ENCODE assay signal across 22 cellular contexts in the genomic region with DNA sequence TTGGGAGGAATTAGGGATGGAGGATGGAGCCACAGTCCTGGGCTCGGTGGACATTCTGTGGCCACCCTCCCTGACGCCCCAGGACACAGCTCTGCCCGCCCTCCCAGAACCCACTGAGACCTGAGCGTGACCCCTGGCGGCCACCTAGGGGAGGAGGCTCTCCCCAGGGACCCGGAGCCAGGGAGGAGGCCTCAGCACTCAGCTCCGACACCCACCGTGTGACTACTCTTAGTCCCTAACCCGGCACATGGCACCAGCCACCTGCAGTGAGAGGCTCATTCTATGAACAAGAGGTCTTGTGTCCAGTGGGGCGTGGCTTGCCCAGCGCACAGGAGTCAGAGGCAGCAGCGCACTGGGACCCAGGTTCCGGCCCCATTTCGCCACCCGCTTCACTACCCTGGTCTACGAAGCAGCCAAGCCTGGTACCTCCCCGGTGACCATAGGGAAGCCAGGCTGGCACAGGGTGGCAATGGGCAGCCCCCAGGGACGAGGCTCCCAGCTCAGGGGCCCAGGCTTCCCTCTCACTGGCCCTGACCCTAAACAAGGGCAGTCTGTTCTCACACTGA. TPM values are rescaled to one million over a fixed set of nuclear protein-coding genes. Genes with fewer than 3 reads are reported as not detected.
DNase-seq lines count a peak whose midpoint lies in the region; ATAC-seq and TF ChIP-seq lines count a peak whose summit lies in the region.
"Had no signal": no experiment of that assay in that cellular context is flagged by ENCODE, and none has a peak within 500 bp of the region (broad histone marks: within the 10 kb centered on the region; RNA-seq: fewer than 3 reads in every experiment).

No MANE protein-coding gene starts in this region.

- TF ChIP-seq CTCF in right lobe of liver (IDR thresholded peaks at IDR 0.05): no peak
- no peak for TF ChIP-seq CTCF in suprapubic skin (IDR thresholded peaks at IDR 0.05)
- no peak for TF ChIP-seq CTCF in prostate gland (IDR thresholded peaks at IDR 0.05)
- no peak for TF ChIP-seq CTCF in esophagus squamous epithelium (IDR thresholded peaks at IDR 0.05)

- H3K27ac ChIP-seq in right lobe of liver (no peak overlapping the region), suprapubic skin (no peak overlapping the region), prostate gland (no peak overlapping the region), esophagus squamous epithelium (no peak overlapping the region)
- H3K27ac ChIP-seq: heart right ventricle, KMS-11, parathyroid adenoma, skin epidermis had no signal

- WGBS in right lobe of liver (ENCODE audit: insufficient coverage, low coverage, low lambda C conversion rate, missing lambda C conversion rate): 90% methylated on average over 2 of the region's 18 CpGs
- WGBS in suprapubic skin: 80% methylated on average over 1 of the region's 18 CpGs
- 92% methylated on average over 15 of the region's 18 CpGs for WGBS in prostate gland
- WGBS in esophagus squamous epithelium, 2 donors: 96 to 100% methylated on average over 1 to 8 of the region's 18 CpGs

- H3K27ac Mint-ChIP-seq in activated T-cell treated with anti-CD3 and anti-CD28 coated beads, Interleukin-2, amount 50 U/mL, for 24 hours: no peak overlapping the region
- H3K27ac Mint-ChIP-seq in activated CD4-positive, alpha-beta memory T cell treated with anti-CD3 and anti-CD28 coated beads for 36 hours: no peak overlapping the region
- H3K27ac Mint-ChIP-seq: activated naive CD4-positive, alpha-beta T cell treated with anti-CD3 and anti-CD28 coated beads, Interleukin-2, amount 50 U/mL, for 72 hours; CD14-positive monocyte; immature natural killer cell; T-cell had no signal

- ATAC-seq in right lobe of liver (no peak), sciatic nerve (no peak)
- ATAC-seq: activated naive CD4-positive, alpha-beta T cell treated with anti-CD3 and anti-CD28 coated beads, Interleukin-2, amount 50 U/mL, for 72 hours; heart right ventricle had no signal

- peaks cover 7% of the 10 kb centered on the region for H3K4me1 Mint-ChIP-seq in activated T-cell treated with anti-CD3 and anti-CD28 coated beads, Interleukin-2, amount 50 U/mL, for 24 hours (ENCODE audit: low read depth)
- H3K4me1 Mint-ChIP-seq in activated CD4-positive, alpha-beta memory T cell treated with anti-CD3 and anti-CD28 coated beads for 36 hours (ENCODE audit: low read depth): peaks cover 6% of the 10 kb centered on the region
- H3K4me1 Mint-ChIP-seq: CD14-positive monocyte had no signal

- no peaks in the 10 kb centered on the region for H3K27me3 ChIP-seq in right lobe of liver
- peaks cover 56% of the 10 kb centered on the region for H3K27me3 ChIP-seq in suprapubic skin
- no peaks in the 10 kb centered on the region for H3K27me3 ChIP-seq in prostate gland (replicated peaks; ENCODE audit: insufficient read depth)
- peaks cover 0 to 48% (median 0%) of the 10 kb centered on the region in 4 donors for H3K27me3 ChIP-seq in esophagus squamous epithelium

- intact Hi-C loops in activated CD4-positive, alpha-beta memory T cell treated with anti-CD3 and anti-CD28 coated beads for 36 hours (cut with micrococcal nuclease): no loop called here
- intact Hi-C loops in right lobe of liver (cut with DNase I): no loop called here
- intact Hi-C loops in prostate gland (cut with DNase I): loop anchor here (2.0 kb wide), 1 partner anchor 195 kb away; no protein-coding TSS in a partner anchor
- intact Hi-C loops in sciatic nerve (cut with DNase I): no loop called here
- intact Hi-C loops in esophagus squamous epithelium (cut with DNase I): no loop called here

- H3K36me3 Mint-ChIP-seq in activated T-cell treated with anti-CD3 and anti-CD28 coated beads, Interleukin-2, amount 50 U/mL, for 24 hours (ENCODE audit: low read depth): no peaks in the 10 kb centered on the region
- H3K36me3 Mint-ChIP-seq in activated CD4-positive, alpha-beta memory T cell treated with anti-CD3 and anti-CD28 coated beads for 36 hours: no peaks in the 10 kb centered on the region
- H3K36me3 Mint-ChIP-seq: activated naive CD4-positive, alpha-beta T cell treated with anti-CD3 and anti-CD28 coated beads, Interleukin-2, amount 50 U/mL, for 72 hours; CD14-positive monocyte; immature natural killer cell; T-cell had no signal

- POLR2A ChIA-PET in activated CD4-positive, alpha-beta memory T cell treated with anti-CD3 and anti-CD28 coated beads for 36 hours (lab: Charles Lee): no interaction called here

- no peak for TF ChIP-seq POLR2A in right lobe of liver (IDR thresholded peaks at IDR 0.05)
- no peak for TF ChIP-seq POLR2A in suprapubic skin (IDR thresholded peaks at IDR 0.05)
- no peak for TF ChIP-seq POLR2A in prostate gland (IDR thresholded peaks at IDR 0.05)
- no peak for TF ChIP-seq POLR2A in esophagus squamous epithelium (IDR thresholded peaks at IDR 0.05)

- CTCF ChIA-PET in activated CD4-positive, alpha-beta memory T cell treated with anti-CD3 and anti-CD28 coated beads for 36 hours (lab: Charles Lee): interaction anchor here (1.6 to 2.0 kb wide), 5 partner anchors 15 to 194 kb away, joined by 4 to 15 read pairs (median 8); no protein-coding TSS in a partner anchor

- TF ChIP-seq EP300 in suprapubic skin (IDR thresholded peaks at IDR 0.05): no peak

- H3K4me3 Mint-ChIP-seq in activated T-cell treated with anti-CD3 and anti-CD28 coated beads, Interleukin-2, amount 50 U/mL, for 24 hours: no peak overlapping the region
- H3K4me3 Mint-ChIP-seq in activated CD4-positive, alpha-beta memory T cell treated with anti-CD3 and anti-CD28 coated beads for 36 hours: no peak overlapping the region
- H3K4me3 Mint-ChIP-seq: CD14-positive monocyte, immature natural killer cell, T-cell had no signal

- H3K4me3 ChIP-seq in right lobe of liver: no peak overlapping the region
- no peak overlapping the region for H3K4me3 ChIP-seq in suprapubic skin
- no peak overlapping the region for H3K4me3 ChIP-seq in prostate gland
- H3K4me3 ChIP-seq in esophagus squamous epithelium: no peak overlapping the region
- H3K4me3 ChIP-seq: heart right ventricle, skin epidermis had no signal

- H3K27me3 Mint-ChIP-seq in activated T-cell treated with anti-CD3 and anti-CD28 coated beads, Interleukin-2, amount 50 U/mL, for 24 hours: no peaks in the 10 kb centered on the region
- peaks cover 8% of the 10 kb centered on the region for H3K27me3 Mint-ChIP-seq in activated CD4-positive, alpha-beta memory T cell treated with anti-CD3 and anti-CD28 coated beads for 36 hours

- H3K9me3 Mint-ChIP-seq in activated T-cell treated with anti-CD3 and anti-CD28 coated beads, Interleukin-2, amount 50 U/mL, for 24 hours: no peaks in the 10 kb centered on the region
- no peaks in the 10 kb centered on the region for H3K9me3 Mint-ChIP-seq in activated CD4-positive, alpha-beta memory T cell treated with anti-CD3 and anti-CD28 coated beads for 36 hours
- H3K9me3 Mint-ChIP-seq: activated naive CD4-positive, alpha-beta T cell treated with anti-CD3 and anti-CD28 coated beads, Interleukin-2, amount 50 U/mL, for 72 hours; CD14-positive monocyte; immature natural killer cell; T-cell had no signal

- H3K4me1 ChIP-seq in right lobe of liver (no peaks in the 10 kb centered on the region), suprapubic skin (no peaks in the 10 kb centered on the region), prostate gland (replicated peaks) (no peaks in the 10 kb centered on the region), esophagus squamous epithelium (no peaks in the 10 kb centered on the region)
- H3K4me1 ChIP-seq: heart right ventricle, parathyroid adenoma had no signal

- H3K36me3 ChIP-seq in right lobe of liver: peaks cover 0 to 50% (median 13%) of the 10 kb centered on the region in 4 donors
- H3K36me3 ChIP-seq in suprapubic skin: no peaks in the 10 kb centered on the region
- H3K36me3 ChIP-seq in prostate gland: no peaks in the 10 kb centered on the region
- no peaks in the 10 kb centered on the region for H3K36me3 ChIP-seq in esophagus squamous epithelium
- H3K36me3 ChIP-seq: heart right ventricle had no signal

- peak; percentile 16 for DNase-seq in activated T-cell treated with anti-CD3 and anti-CD28 coated beads, Interleukin-2, amount 50 U/mL, for 24 hours
- no peak for DNase-seq in activated T-cell treated with anti-CD3 and anti-CD28 coated beads, Interleukin-2, amount 50 U/mL, for 1 hour
- peak; percentile 5 for DNase-seq in activated CD4-positive, alpha-beta memory T cell treated with anti-CD3 and anti-CD28 coated beads for 36 hours
- DNase-seq in right lobe of liver: peak in 2 of 3 donors; percentile 43 to 51
- peak; percentile 55 to 77 for DNase-seq in suprapubic skin (ENCODE audit: low spot score in 2 of 2)
- DNase-seq in prostate gland (ENCODE audit: low spot score): no peak
- no peak for DNase-seq in sciatic nerve (ENCODE audit: low spot score)
- DNase-seq in esophagus squamous epithelium (lab: John Stamatoyannopoulos, UW): no peak
- DNase-seq: DMS153; GF-D8; heart right ventricle; immature natural killer cell; NCI-H2029; NCI-H446 treated with DMSO at 0.1 percent for 48 hours; NK-92 treated with Interleukin-12 subunit alpha and Interleukin-12 subunit beta, amount 100 ng/mL, for 24 hours; stimulated activated CD4-positive, alpha-beta T cell treated with anti-CD3 and anti-CD28 coated beads, Interleukin-4, amount 100 ng/mL, for 1 hour had no signal

- H3K9me3 ChIP-seq in right lobe of liver (no peaks in the 10 kb centered on the region), suprapubic skin (no peaks in the 10 kb centered on the region), prostate gland (no peaks in the 10 kb centered on the region), esophagus squamous epithelium (no peaks in the 10 kb centered on the region)
- H3K9me3 ChIP-seq: heart right ventricle had no signal

RNA-seq across cellular contexts. Expression of gene SARDH, which starts 10.2 kb away (rescaled TPM):
- 1 to 10 TPM; 6.5 to 6.6 TPM for total RNA-seq in activated CD4-positive, alpha-beta memory T cell treated with anti-CD3 and anti-CD28 coated beads for 36 hours
- 100 to 1,000 TPM in 3 of 6 experiments, 10 to 100 TPM in 3; 67.3 to 183 (median 101) TPM for total RNA-seq in right lobe of liver
- under 1 TPM in 3 of 4 donors, not detected in 1; 0.32 to 0.98 (median 0.44) TPM for total RNA-seq in suprapubic skin
- total RNA-seq in prostate gland: 1 to 10 TPM; 6.7 to 7.2 TPM
- total RNA-seq in sciatic nerve: 6.0 TPM
- total RNA-seq in esophagus squamous epithelium: under 1 TPM in 2 of 4 donors, not detected in 2; 0.26 to 0.57 TPM

Comparison
In these comparisons a context has a peak if more than half of its experiments do, and no peak if none do; other contexts are left out.
1. DNase-seq: peak in activated T-cell treated with anti-CD3 and anti-CD28 coated beads, Interleukin-2, amount 50 U/mL, for 24 hours (single experiment), activated CD4-positive, alpha-beta memory T cell treated with anti-CD3 and anti-CD28 coated beads for 36 hours (single experiment), right lobe of liver (2 of 3) and suprapubic skin (2 of 2); none in activated T-cell treated with anti-CD3 and anti-CD28 coated beads, Interleukin-2, amount 50 U/mL, for 1 hour (single experiment), prostate gland (single experiment), sciatic nerve (single experiment) and esophagus squamous epithelium (single experiment).